25 cellular contexts compared by ENCODE assay signal in the genomic region with DNA sequence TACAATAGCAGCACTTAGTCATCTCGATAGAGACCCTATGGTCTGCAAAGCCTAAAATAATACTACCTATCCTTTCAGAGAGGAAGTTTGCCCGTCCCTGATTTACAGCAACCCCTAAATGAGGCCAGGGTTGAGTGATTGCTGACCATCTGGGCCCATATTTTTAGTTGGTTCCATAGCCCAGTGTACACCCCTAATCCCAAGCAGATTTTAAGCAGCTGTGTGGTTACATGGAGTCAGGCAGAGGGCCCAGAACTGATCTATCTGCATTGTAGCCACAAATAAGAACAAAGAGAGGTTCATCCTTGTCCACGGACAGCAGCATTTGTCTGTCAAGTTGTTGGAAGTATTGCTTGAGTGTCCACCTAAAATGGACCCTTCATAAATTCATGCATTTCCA.
"Had no signal": no experiment of that assay in that cellular context is flagged by ENCODE, and none has a peak within 500 bp of the region (broad histone marks: within the 10 kb centered on the region; RNA-seq: fewer than 3 reads in every experiment).

No MANE protein-coding gene starts in this region.

- DNase-seq: activated CD4-positive, alpha-beta T cell treated with anti-CD3 and anti-CD28 coated beads for 4 hours; activated CD4-positive, alpha-beta T cell treated with anti-CD3 and anti-CD28 coated beads, Interleukin-2, amount 50 U/mL, for 4 hours; activated effector memory CD4-positive, alpha-beta T cell treated with Interleukin-2 at 50 U/mL for 16 hours; activated naive CD4-positive, alpha-beta T cell treated with anti-CD3 and anti-CD28 coated beads for 36 hours; activated naive CD8-positive, alpha-beta T cell treated with anti-CD3 and anti-CD28 coated beads, Interleukin-2, amount 10 ng/mL, durations not matched to agents 7 days and 5 days; activated T-cell treated with anti-CD3 and anti-CD28 coated beads for 4 hours; brain microvascular endothelial cell; caudate nucleus; cortex of kidney; erythroblast; heart left ventricle; kidney glomerular epithelial cell; lower lobe of right lung; mesendoderm; mucosa of descending colon; nucleus accumbens; psoas muscle; stimulated activated CD4-positive, alpha-beta T cell treated with anti-CD3 and anti-CD28 coated beads, Interleukin-12 subunit alpha, Interleukin-12 subunit beta, amount 100 ng/mL, for 4 hours; stimulated activated CD4-positive, alpha-beta T cell treated with anti-CD3 and anti-CD28 coated beads, Interleukin-4, amount 100 ng/mL, for 1 hour; stimulated activated naive CD8-positive, alpha-beta T cell treated with anti-CD3 and anti-CD28 coated beads, Interleukin-15, Interleukin-2, amounts not matched to agents 100 U/mL and 50 U/mL, for 24 hours; testis; trophoblast cell; uterus had no signal

- H3K9ac ChIP-seq: parathyroid adenoma had no signal

- H3K36me3 ChIP-seq: ascending aorta, brain microvascular endothelial cell, heart left ventricle, lower lobe of right lung, uterus had no signal

- ATAC-seq: heart left ventricle; lower lobe of right lung; mucosa of descending colon; psoas muscle; stimulated activated naive CD8-positive, alpha-beta T cell treated with anti-CD3 and anti-CD28 coated beads, Interleukin-15, Interleukin-2, amounts not matched to agents 100 U/mL and 50 U/mL, for 24 hours had no signal

- H2AFZ ChIP-seq: parathyroid adenoma had no signal

- H3K4me1 ChIP-seq: parathyroid adenoma, psoas muscle, testis, uterus had no signal

- H3K9me3 ChIP-seq: ascending aorta, heart left ventricle, lower lobe of right lung, mucosa of descending colon, psoas muscle, testis, uterus had no signal

- H3K27me3 ChIP-seq: ascending aorta, brain microvascular endothelial cell, heart left ventricle, testis, uterus had no signal

- H3K4me3 ChIP-seq: ascending aorta, heart left ventricle, lower lobe of right lung, mucosa of descending colon, psoas muscle, testis, uterus had no signal

- H3K27ac ChIP-seq: ascending aorta, lower lobe of right lung, parathyroid adenoma, psoas muscle, testis, uterus had no signal
